ENCODE assay signal across 2 cellular contexts in genomic region chr4:16230308-16230707, GRCh38.
TF ChIP-seq lines count a peak whose summit lies in the region.

No MANE protein-coding gene starts in this region.

TF ChIP-seq in WTC11, 78 proteins besides CTCF, POLR2A, EP300 and RAD21 (continued from another document):
- TF ChIP-seq AR (CRISPR knock-in tag; IDR thresholded peaks at IDR 0.05) (no peak), ERG (CRISPR knock-in tag; IDR thresholded peaks at IDR 0.05) (no peak), CBFB (CRISPR knock-in tag; IDR thresholded peaks at IDR 0.05; ENCODE audit: low read depth) (no peak)
TF ChIP-seq in WTC11: peak in this region for 0.

TF ChIP-seq in liver, 16 proteins besides CTCF, POLR2A, EP300 and RAD21 (continued from another document):
- TF ChIP-seq HNF4G (IDR thresholded peaks at IDR 0.05): peak; percentile 14
- TF ChIP-seq GABPA (IDR thresholded peaks at IDR 0.05 in 1 of 2, conservative IDR thresholded peaks at IDR 0.05 in 1 of 2): no peak
- TF ChIP-seq YY1 (IDR thresholded peaks at IDR 0.05): no peak
